ENCODE assay signal across 30 cellular contexts in genomic region chr14:99904506-99904905, GRCh38.
"Had no signal": no experiment of that assay in that cellular context is flagged by ENCODE, and none has a peak within 500 bp of the region (broad histone marks: within the 10 kb centered on the region; RNA-seq: fewer than 3 reads in every experiment).

No MANE protein-coding gene starts in this region.

- FAIRE-seq: bronchial epithelial cell had no signal

- H3K4me1 ChIP-seq: adrenal gland, foreskin keratinocyte, gastrocnemius medialis, heart left ventricle had no signal

- H3K36me3 ChIP-seq: adrenal gland had no signal

- ATAC-seq: activated CD4-positive, CD25-positive, alpha-beta regulatory T cell treated with anti-CD3 and anti-CD28 coated beads, Interleukin-2, amount 50 U/mL, for 24 hours; activated CD8-positive, alpha-beta memory T cell treated with anti-CD3 and anti-CD28 coated beads, Interleukin-2, amount 10 ng/mL, durations not matched to agents 7 days and 5 days; activated CD8-positive, alpha-beta T cell treated with anti-CD3 and anti-CD28 coated beads, Interleukin-2, amount 10 ng/mL, durations not matched to agents 7 days and 5 days; activated naive CD8-positive, alpha-beta T cell treated with anti-CD3 and anti-CD28 coated beads, Interleukin-2, amount 50 U/mL, for 24 hours; esophagus mucosa; foreskin keratinocyte; gastrocnemius medialis; heart left ventricle; T-helper 17 cell had no signal

- H3K4me3 ChIP-seq: adrenal gland, coronary artery, dorsolateral prefrontal cortex, gastrocnemius medialis, heart left ventricle had no signal

- H3K27me3 ChIP-seq: adrenal gland, dorsolateral prefrontal cortex, foreskin keratinocyte, gastrocnemius medialis, heart left ventricle had no signal

- DNase-seq: activated B cell treated with CpG ODN at 0.5 μM for 24 hours; activated CD4-positive, alpha-beta memory T cell treated with anti-CD3 and anti-CD28 coated beads for 36 hours; activated CD4-positive, alpha-beta T cell treated with anti-CD3 and anti-CD28 coated beads for 48 hours; activated CD8-positive, alpha-beta memory T cell treated with anti-CD3 and anti-CD28 coated beads, Interleukin-2, amount 10 ng/mL, durations not matched to agents 7 days and 5 days; activated CD8-positive, alpha-beta memory T cell treated with anti-CD3 and anti-CD28 coated beads, Interleukin-2, amount 50 U/mL, for 4 hours; activated CD8-positive, alpha-beta T cell treated with anti-CD3 and anti-CD28 coated beads, Interleukin-2, amount 10 ng/mL, durations not matched to agents 7 days and 5 days; activated effector memory CD4-positive, alpha-beta T cell treated with anti-CD3 and anti-CD28 coated beads, Interleukin-2, amount 50 U/mL, for 16 hours; activated naive CD4-positive, alpha-beta T cell treated with anti-CD3 and anti-CD28 coated beads for 36 hours; activated naive CD8-positive, alpha-beta T cell treated with anti-CD3 and anti-CD28 coated beads for 36 hours; activated naive CD8-positive, alpha-beta T cell treated with anti-CD3 and anti-CD28 coated beads, Interleukin-2, amount 50 U/mL, for 24 hours; activated T-cell treated with anti-CD3 and anti-CD28 coated beads, Interleukin-2, amount 50 U/mL, for 1 hour; activated T-cell treated with anti-CD3 and anti-CD28 coated beads, Interleukin-2, amount 50 U/mL, for 48 hours; amygdala; aorta; dorsolateral prefrontal cortex; effector memory CD4-positive, alpha-beta T cell; endodermal cell; foreskin keratinocyte; gastrocnemius medialis; glutamatergic neuron; heart left ventricle; T-helper 1 cell; T-helper 17 cell; T1000; WERI-Rb-1 had no signal

- H3K9me3 ChIP-seq: adrenal gland, gastrocnemius medialis had no signal

- H3K27ac ChIP-seq: adrenal gland, coronary artery, dorsolateral prefrontal cortex, foreskin keratinocyte, gastrocnemius medialis, heart left ventricle, WERI-Rb-1 had no signal
